Comparison of ENCODE assay signal across 8 cellular contexts in genomic region chr9:78235296-78235770, GRCh38. TPM values are rescaled to one million over a fixed set of nuclear protein-coding genes. Genes with fewer than 3 reads are reported as not detected.
DNase-seq lines count a peak whose midpoint lies in the region; ATAC-seq, FAIRE-seq and TF ChIP-seq lines count a peak whose summit lies in the region.

No MANE protein-coding gene starts in this region.

- H3K27me3 Mint-ChIP-seq in IgD-negative memory B cell, result no peaks in the 10 kb centered on the region

- in situ Hi-C loops in HepG2 (cut with HindIII; ENCODE audit: extremely low pct_ligation_motif_present, low pct_unique_long_range_greater_than_20kb), result no loop called here

- H3K27ac ChIP-seq in BLaER1, result peak overlapping the region; percentile 82
- H3K27ac ChIP-seq in caudate nucleus (ENCODE audit: low read depth, low read length), result peak overlapping the region; percentile 66
- peak overlapping the region; percentile 80 for H3K27ac ChIP-seq in HepG2 (ENCODE audit: extremely low read length, insufficient read depth, low read length)
- peak overlapping the region; percentile 55 to 86 (median 78) for H3K27ac ChIP-seq in tibial nerve

- peaks cover 15 to 30% (median 17%) of the 10 kb centered on the region in 3 donors for H3K4me1 Mint-ChIP-seq in IgD-negative memory B cell

- no peak for TF ChIP-seq RAD21 in HepG2 (CRISPR knock-in tag; IDR thresholded peaks at IDR 0.05)

- H3K79me2 ChIP-seq in HepG2 (ENCODE audit: insufficient read depth, low read length), result peaks cover 9% of the 10 kb centered on the region

- BruUV-seq in HepG2 (replicated peaks; lab: Mats Ljungman, UMichigan), result TSS peak; percentile 78

- peaks cover 6% of the 10 kb centered on the region; the same call in 1 of the 2 replicates for H4K20me1 ChIP-seq in BLaER1
- H4K20me1 ChIP-seq in HepG2 (ENCODE audit: insufficient read depth, low read length), result no peaks in the 10 kb centered on the region

- H3K9ac ChIP-seq in BLaER1 (peak overlapping the region; percentile 86), HepG2 (ENCODE audit: insufficient read depth, low read depth, low read length) (peak overlapping the region; percentile 84)

- peak overlapping the region; percentile 91 for H3K4me2 ChIP-seq in BLaER1
- peak overlapping the region; percentile 89 for H3K4me2 ChIP-seq in HepG2 (ENCODE audit: low read depth, low read length)

- H3K36me3 Mint-ChIP-seq in IgD-negative memory B cell, result peaks cover 2% of the 10 kb centered on the region

- 12% methylated on average over 17 of the region's 17 CpGs for WGBS in HepG2 (ENCODE audit: low lambda C conversion rate)
- 1 to 2% methylated on average over 17 of the region's 17 CpGs for WGBS in tibial nerve, 2 donors

- TF ChIP-seq CTCF in HepG2 (CRISPR knock-in tag; IDR thresholded peaks at IDR 0.05) (no peak), tibial nerve (IDR thresholded peaks at IDR 0.05) (no peak)

- H3K27ac Mint-ChIP-seq in IgD-negative memory B cell, result peak overlapping the region in 2 of 3 donors; percentile 23 to 95

- H3K4me3 Mint-ChIP-seq in IgD-negative memory B cell, result peak overlapping the region in 3 of 4 donors; percentile 95 to 99 (median 97)

- H3K4me3 ChIP-seq in BLaER1 (peak overlapping the region; percentile 83), HepG2 (replicated peaks in 1 of 3; ENCODE audit: insufficient read depth in 1 of 3, low read depth in 2 of 3, low read length in 3 of 3) (peak overlapping the region; percentile 80 to 96 (median 87)), tibial nerve (peak overlapping the region; percentile 76 to 84 (median 82))

- POLR2A ChIA-PET in HepG2 (lab: Yijun Ruan, JAX), result interaction anchor here (1.0 to 2.4 kb wide), 2 partner anchors 60 to 66 kb away, joined by 3 to 14 read pairs; partner anchors contain the start of gene PSAT1

- H3K36me3 ChIP-seq in BLaER1 (peaks cover 14% of the 10 kb centered on the region), HepG2 (replicated peaks in 1 of 2; ENCODE audit: control insufficient read depth in 1 of 2, insufficient read depth in 2 of 2, low read length in 2 of 2) (0 out of 5 replicates have a peak, but pooled peaks cover 0 to 3% of the 10 kb centered on the region in 2 experiments), tibial nerve (peaks cover 0 to 3% (median 0%) of the 10 kb centered on the region in 3 donors)

- intact Hi-C loops in HepG2 (cut with micrococcal nuclease; ENCODE audit: unreplicated experiment), result loop anchor here (2.0 kb wide), 2 partner anchors 205 to 259 kb away; partner anchors contain the start of gene GNAQ

- ATAC-seq in HepG2, result no peak
- ATAC-seq in GM21381 (IDR thresholded peaks at IDR 0.05; ENCODE audit: unreplicated experiment), result no peak

- FAIRE-seq in HepG2 (lab: Jason Lieb, UNC), result peak; percentile 37

- TF ChIP-seq POLR2A in HepG2 (IDR thresholded peaks at IDR 0.05; ENCODE audit: insufficient read depth in 1 of 2, low read depth in 2 of 2, low read length in 2 of 2) (no peak), tibial nerve (IDR thresholded peaks at IDR 0.05) (no peak)

- CTCF ChIA-PET in HepG2 (lab: Yijun Ruan, JAX; ENCODE audit: low intra/inter-chr PET ratio, low total read pairs), result no interaction called here

- TF ChIP-seq EP300 in HepG2 (IDR thresholded peaks at IDR 0.05; ENCODE audit: low read depth in 2 of 2, low read length in 2 of 2), result no peak
- TF ChIP-seq EP300 in HepG2 (CRISPR knock-in tag; IDR thresholded peaks at IDR 0.05; ENCODE audit: borderline replicate concordance), result no peak
- no peak for TF ChIP-seq EP300 in tibial nerve (IDR thresholded peaks at IDR 0.05)

- H2AFZ ChIP-seq in HepG2 (ENCODE audit: low read length), result peak overlapping the region; percentile 86

- H3K4me1 ChIP-seq in BLaER1, result peaks cover 41% of the 10 kb centered on the region
- H3K4me1 ChIP-seq in HepG2 (ENCODE audit: insufficient read depth, low read length), result peaks cover 49% of the 10 kb centered on the region
- peaks cover 0 to 22% (median 4%) of the 10 kb centered on the region in 4 donors for H3K4me1 ChIP-seq in tibial nerve

- H3K27me3 ChIP-seq in BLaER1 (no peaks in the 10 kb centered on the region), HepG2 (ENCODE audit: control insufficient read depth in 1 of 2, insufficient read depth in 2 of 2, low read length in 2 of 2) (no peaks in the 10 kb centered on the region), tibial nerve (no peaks in the 10 kb centered on the region)

- DNase-seq in caudate nucleus (lab: John Stamatoyannopoulos, UW) (no peak), HepG2 (ENCODE audit: low spot score) (no peak), tibial nerve (ENCODE audit: low spot score in 2 of 2) (no peak), pons (ENCODE audit: low spot score) (no peak)
- no peak for DNase-seq in stimulated activated CD4-positive, alpha-beta T cell treated with anti-CD3 and anti-CD28 coated beads, Interleukin-2, amount 100 ng/mL, for 48 hours

- H3K9me3 Mint-ChIP-seq in IgD-negative memory B cell, result no peaks in the 10 kb centered on the region

- H3K9me3 ChIP-seq in BLaER1 (no peaks in the 10 kb centered on the region), HepG2 (ENCODE audit: low read length) (no peaks in the 10 kb centered on the region), tibial nerve (no peaks in the 10 kb centered on the region)

TF ChIP-seq in HepG2, 621 proteins besides CTCF, POLR2A, EP300 and RAD21:
- TF ChIP-seq STAG1 (CRISPR knock-in tag; IDR thresholded peaks at IDR 0.05) (no peak), ISL2 (CRISPR knock-in tag; IDR thresholded peaks at IDR 0.05) (no peak), ARNT2 (CRISPR knock-in tag; IDR thresholded peaks at IDR 0.05; ENCODE audit: low read depth) (no peak), ZFP36L1 (CRISPR knock-in tag; IDR thresholded peaks at IDR 0.05) (peak; percentile 2; the same call in 1 of the 2 replicates), MYC (CRISPR knock-in tag; IDR thresholded peaks at IDR 0.05; ENCODE audit: borderline replicate concordance) (no peak), ZNF224 (CRISPR knock-in tag; IDR thresholded peaks at IDR 0.05) (no peak), ZNF441 (CRISPR knock-in tag; IDR thresholded peaks at IDR 0.05; ENCODE audit: borderline replicate concordance) (peak; percentile 92), ZNF17 (CRISPR knock-in tag; IDR thresholded peaks at IDR 0.05) (no peak), ZNF234 (CRISPR knock-in tag; conservative IDR thresholded peaks at IDR 0.05) (no peak), ZNF749 (CRISPR knock-in tag; IDR thresholded peaks at IDR 0.05; ENCODE audit: borderline replicate concordance) (0 out of 2 replicates have a peak, but pooled peaks have one; percentile 18)
- TF ChIP-seq, protein P1, sequence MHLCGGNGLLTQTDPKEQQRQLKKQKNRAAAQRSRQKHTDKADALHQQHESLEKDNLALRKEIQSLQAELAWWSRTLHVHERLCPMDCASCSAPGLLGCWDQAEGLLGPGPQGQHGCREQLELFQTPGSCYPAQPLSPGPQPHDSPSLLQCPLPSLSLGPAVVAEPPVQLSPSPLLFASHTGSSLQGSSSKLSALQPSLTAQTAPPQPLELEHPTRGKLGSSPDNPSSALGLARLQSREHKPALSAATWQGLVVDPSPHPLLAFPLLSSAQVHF (CRISPR knock-in tag; IDR thresholded peaks at IDR 0.05), result no peak

RNA-seq across cellular contexts. Expression of gene CEP78, which starts 0.5 kb away (rescaled TPM):
- polyA plus RNA-seq in IgD-negative memory B cell, result 12.3 TPM
- total RNA-seq in HepG2 (2016; rRNA removed; fragmentation: Illumina TruSeq; extraction: Trizol), result 30.8 and 38.3 TPM in 2 replicates
- total RNA-seq in HepG2 (2016; cell fraction: cytosol; rRNA removed; fragmentation: Illumina TruSeq; extraction: Trizol; ENCODE audit: low read depth), result 2.6 and 2.7 TPM in 2 replicates
- total RNA-seq in HepG2 (2016; cell fraction: insoluble cytoplasmic fraction; rRNA removed; fragmentation: Illumina TruSeq; extraction: Trizol), result 31.0 and 36.1 TPM in 2 replicates
- 13.2 and 13.7 TPM in 2 replicates for total RNA-seq in HepG2 (2016; cell fraction: membrane; rRNA removed; fragmentation: Illumina TruSeq; extraction: Trizol)
- 30.7 and 32.0 TPM in 2 replicates for total RNA-seq in HepG2 (2016; cell fraction: nucleus; rRNA removed; fragmentation: Illumina TruSeq; extraction: Trizol)
- polyA plus RNA-seq in HepG2 (2011; rRNA removed), result 4.0 and 5.1 TPM in 2 replicates
- 2.1 and 2.8 TPM in 2 replicates for polyA plus RNA-seq in HepG2 (2011; cell fraction: cytosol; rRNA removed)
- polyA plus RNA-seq in HepG2 (2011; cell fraction: nucleus; rRNA removed), result 4.8 and 5.6 TPM in 2 replicates
- polyA plus RNA-seq in HepG2 (2012), result 5.0 and 9.6 TPM in 2 replicates
- polyA plus RNA-seq in HepG2 (2016; cell fraction: cytosol; fragmentation: Illumina TruSeq; extraction: Trizol; ENCODE audit: low read depth), result 1.9 and 2.3 TPM in 2 replicates
- 22.9 and 23.5 TPM in 2 replicates for polyA plus RNA-seq in HepG2 (2016; cell fraction: insoluble cytoplasmic fraction; fragmentation: Illumina TruSeq; extraction: Trizol; ENCODE audit: low read depth)
- polyA plus RNA-seq in HepG2 (2016; cell fraction: membrane; fragmentation: Illumina TruSeq; extraction: Trizol; ENCODE audit: low read depth), result 5.8 and 7.0 TPM in 2 replicates
- polyA plus RNA-seq in HepG2 (2016; cell fraction: nucleus; fragmentation: Illumina TruSeq; extraction: Trizol; ENCODE audit: insufficient read depth, low read depth), result 30.4 and 34.3 TPM in 2 replicates
- 9.1 and 10.5 TPM in 2 replicates for polyA minus RNA-seq in HepG2 (2011; rRNA and poly(A)+ RNA removed; ENCODE audit: low replicate concordance)
- polyA minus RNA-seq in HepG2 (2011; cell fraction: cytosol; rRNA and poly(A)+ RNA removed), result 6.1 and 6.5 TPM in 2 replicates
- 23.4 and 25.1 TPM in 2 replicates for polyA minus RNA-seq in HepG2 (2011; cell fraction: nucleus; rRNA and poly(A)+ RNA removed)
- 10 to 100 TPM in 2 of 4 donors, 1 to 10 TPM in 2; 8.8 to 21.3 (median 13.3) TPM for total RNA-seq in tibial nerve
